13 cellular contexts compared by ENCODE assay signal in genomic region chr11:64710418-64711137, GRCh38. TPM values are rescaled to one million over a fixed set of nuclear protein-coding genes. Genes with fewer than 3 reads are reported as not detected.
A peak's percentile ranks its signal among the peaks of the same experiment; 100 is the strongest.
DNase-seq lines count a peak whose midpoint lies in the region; ATAC-seq and TF ChIP-seq lines count a peak whose summit lies in the region.
"Had no signal": no experiment of that assay in that cellular context is flagged by ENCODE, and none has a peak within 500 bp of the region (broad histone marks: within the 10 kb centered on the region; RNA-seq: fewer than 3 reads in every experiment).

No MANE protein-coding gene starts in this region.

- peak overlapping the region; percentile 2 to 81 (median 75) for H3K27ac Mint-ChIP-seq in brain
- no peak overlapping the region for H3K27ac Mint-ChIP-seq in activated T-cell treated with anti-CD3 and anti-CD28 coated beads, Interleukin-2, amount 50 U/mL, for 24 hours
- H3K27ac Mint-ChIP-seq: activated naive CD8-positive, alpha-beta T cell treated with anti-CD3 and anti-CD28 coated beads, Interleukin-2, amount 10 ng/mL, durations not matched to agents 7 days and 5 days had no signal

- H3K4me3 Mint-ChIP-seq in brain: peak overlapping the region; percentile 60 to 72 (median 67)
- H3K4me3 Mint-ChIP-seq in activated T-cell treated with anti-CD3 and anti-CD28 coated beads, Interleukin-2, amount 50 U/mL, for 24 hours: no peak overlapping the region
- H3K4me3 Mint-ChIP-seq: activated naive CD8-positive, alpha-beta T cell treated with anti-CD3 and anti-CD28 coated beads, Interleukin-2, amount 10 ng/mL, durations not matched to agents 7 days and 5 days had no signal

- peaks cover 0 to 2% (median 0%) of the 10 kb centered on the region in 5 experiments for H3K9me3 Mint-ChIP-seq in brain
- H3K9me3 Mint-ChIP-seq in activated T-cell treated with anti-CD3 and anti-CD28 coated beads, Interleukin-2, amount 50 U/mL, for 24 hours: no peaks in the 10 kb centered on the region
- H3K9me3 Mint-ChIP-seq: activated naive CD8-positive, alpha-beta T cell treated with anti-CD3 and anti-CD28 coated beads, Interleukin-2, amount 10 ng/mL, durations not matched to agents 7 days and 5 days had no signal

- H3K27ac ChIP-seq in BLaER1 treated with 17β-estradiol and CSF1 and Interleukin-3, amounts not matched to agents 10 nM and 100 nM: no peak overlapping the region
- no peak overlapping the region for H3K27ac ChIP-seq in HUES64 (ENCODE audit: low read depth, low read length)
- no peak overlapping the region for H3K27ac ChIP-seq in spleen

- H3K9ac ChIP-seq in BLaER1 treated with 17β-estradiol and CSF1 and Interleukin-3, amounts not matched to agents 10 nM and 100 nM: no peak overlapping the region
- no peak overlapping the region for H3K9ac ChIP-seq in HUES64 (ENCODE audit: low read depth, low read length)

- DNase-seq in iris pigment epithelial cell (ENCODE audit: low read depth) (peak; percentile 21), NCI-H2227 (lab: John Stamatoyannopoulos, UW; ENCODE audit: unreplicated experiment) (no peak), spleen (no peak)
- DNase-seq in activated T-cell treated with anti-CD3 and anti-CD28 coated beads, Interleukin-2, amount 50 U/mL, for 24 hours: no peak
- DNase-seq: activated CD4-positive, alpha-beta T cell treated with anti-CD3 and anti-CD28 coated beads for 4 hours; activated naive CD8-positive, alpha-beta T cell treated with anti-CD3 and anti-CD28 coated beads, Interleukin-2, amount 10 ng/mL, durations not matched to agents 7 days and 5 days; NCI-H1048; NCI-H345; OCI-M1 had no signal

- no peak for TF ChIP-seq POLR2A in spleen (IDR thresholded peaks at IDR 0.05)

- H4K20me1 ChIP-seq in BLaER1 treated with 17β-estradiol and CSF1 and Interleukin-3, amounts not matched to agents 10 nM and 100 nM: peaks cover 0 to 24% (median 0%) of the 10 kb centered on the region in 11 experiments; a peak in 6 of 22 replicates

- no peaks in the 10 kb centered on the region for H3K36me3 ChIP-seq in BLaER1 treated with 17β-estradiol and CSF1 and Interleukin-3, amounts not matched to agents 10 nM and 100 nM
- H3K36me3 ChIP-seq in HUES64 (ENCODE audit: insufficient read depth, low read length) (no peaks in the 10 kb centered on the region), spleen (no peaks in the 10 kb centered on the region)

- H3K4me1 Mint-ChIP-seq in brain: peaks cover 67% of the 10 kb centered on the region
- H3K4me1 Mint-ChIP-seq in activated T-cell treated with anti-CD3 and anti-CD28 coated beads, Interleukin-2, amount 50 U/mL, for 24 hours (ENCODE audit: low read depth): peaks cover 16% of the 10 kb centered on the region

- intact Hi-C loops in spleen (cut with DNase I; ENCODE audit: low total_unique reads): no loop called here

- H3K4me3 ChIP-seq in BLaER1 treated with 17β-estradiol and CSF1 and Interleukin-3, amounts not matched to agents 10 nM and 100 nM: no peak overlapping the region
- H3K4me3 ChIP-seq in HUES64 (ENCODE audit: low read length) (peak overlapping the region; percentile 30), spleen (no peak overlapping the region)

- 50% methylated on average over 13 of the region's 13 CpGs for WGBS in HUES64
- WGBS in spleen, 5 donors: 50 to 63% (median 52%) methylated on average over 12 to 13 of the region's 13 CpGs

- H3K36me3 Mint-ChIP-seq in brain: no peaks in the 10 kb centered on the region
- H3K36me3 Mint-ChIP-seq in activated T-cell treated with anti-CD3 and anti-CD28 coated beads, Interleukin-2, amount 50 U/mL, for 24 hours (ENCODE audit: low read depth): no peaks in the 10 kb centered on the region
- H3K36me3 Mint-ChIP-seq: activated naive CD8-positive, alpha-beta T cell treated with anti-CD3 and anti-CD28 coated beads, Interleukin-2, amount 10 ng/mL, durations not matched to agents 7 days and 5 days had no signal

- peaks cover 54 to 66% (median 57%) of the 10 kb centered on the region in 11 experiments for H3K27me3 ChIP-seq in BLaER1 treated with 17β-estradiol and CSF1 and Interleukin-3, amounts not matched to agents 10 nM and 100 nM
- H3K27me3 ChIP-seq in HUES64 (ENCODE audit: insufficient read depth, low read length) (peaks cover 50% of the 10 kb centered on the region), spleen (replicated peaks in 1 of 7) (peaks cover 4 to 91% (median 66%) of the 10 kb centered on the region in 7 donors)

- H3K4me2 ChIP-seq in BLaER1 treated with 17β-estradiol and CSF1 and Interleukin-3, amounts not matched to agents 10 nM and 100 nM: peak overlapping the region; percentile 8 to 55 (median 40); a peak in 19 of 22 replicates

- no peaks in the 10 kb centered on the region for H3K9me3 ChIP-seq in BLaER1 treated with 17β-estradiol and CSF1 and Interleukin-3, amounts not matched to agents 10 nM and 100 nM (replicated peaks in 1 of 11)
- H3K9me3 ChIP-seq in HUES64 (ENCODE audit: insufficient read depth, low read depth, low read length) (no peaks in the 10 kb centered on the region), spleen (no peaks in the 10 kb centered on the region)

- no peak for ATAC-seq in HG02981 (IDR thresholded peaks at IDR 0.05; ENCODE audit: unreplicated experiment)

- TF ChIP-seq CTCF in brain (conservative IDR thresholded peaks at IDR 0.05): no peak
- no peak for TF ChIP-seq CTCF in spleen (IDR thresholded peaks at IDR 0.05 in 8 of 11, conservative IDR thresholded peaks at IDR 0.05 in 3 of 11)

- H3K27me3 Mint-ChIP-seq in brain: peaks cover 9% of the 10 kb centered on the region
- H3K27me3 Mint-ChIP-seq in activated T-cell treated with anti-CD3 and anti-CD28 coated beads, Interleukin-2, amount 50 U/mL, for 24 hours: peaks cover 65% of the 10 kb centered on the region

- H3K4me1 ChIP-seq in BLaER1 treated with 17β-estradiol and CSF1 and Interleukin-3, amounts not matched to agents 10 nM and 100 nM: peaks cover 15 to 46% (median 33%) of the 10 kb centered on the region in 10 experiments
- H3K4me1 ChIP-seq in HUES64 (ENCODE audit: insufficient read depth, low read length): peaks cover 15% of the 10 kb centered on the region
- peaks cover 3 to 37% (median 22%) of the 10 kb centered on the region in 6 donors for H3K4me1 ChIP-seq in spleen

RNA-seq across cellular contexts. Expression of gene NRXN2, which starts 12.4 kb away (rescaled TPM):
- 6.2 TPM for polyA plus RNA-seq in HUES64 (2013, experiment 1 of 2)
- polyA plus RNA-seq in HUES64 (2013, experiment 2 of 2): 8.9 TPM
- polyA plus RNA-seq in brain (ENCODE audit: insufficient read depth, low read depth, low replicate concordance): 117 TPM
- total RNA-seq in spleen: 10 to 100 TPM in 1 of 7 donors, 1 to 10 TPM in 6; 2.2 to 12.9 (median 3.3) TPM
- 1 to 10 TPM in 1 of 3 donors, under 1 TPM in 2; 0.59 to 1.4 (median 0.61) TPM for polyA plus RNA-seq in spleen

RNA-seq across cellular contexts. Expression of gene RASGRP2, which starts 33.4 kb away (rescaled TPM):
- 17.1 TPM for polyA plus RNA-seq in HUES64 (2013, experiment 1 of 2)
- 13.6 TPM for polyA plus RNA-seq in HUES64 (2013, experiment 2 of 2)
- polyA plus RNA-seq in brain (ENCODE audit: insufficient read depth, low read depth, low replicate concordance): 5.9 TPM
- 100 to 1,000 TPM; 148 to 242 (median 206) TPM for total RNA-seq in spleen
- polyA plus RNA-seq in spleen: 100 to 1,000 TPM; 216 to 283 (median 252) TPM

RNA-seq across cellular contexts. Expression of gene PYGM, which starts 49.2 kb away (rescaled TPM):
- polyA plus RNA-seq in HUES64 (2013, experiment 1 of 2): 2.8 TPM
- polyA plus RNA-seq in HUES64 (2013, experiment 2 of 2): 2.5 TPM
- polyA plus RNA-seq in brain (ENCODE audit: insufficient read depth, low read depth, low replicate concordance): 13.4 TPM
- total RNA-seq in spleen: 1 to 10 TPM; 2.7 to 7.2 (median 5.1) TPM
- 1 to 10 TPM; 1.7 to 2.4 (median 2.1) TPM for polyA plus RNA-seq in spleen

Comparison
In these comparisons a context has a peak if more than half of its experiments do, and no peak if none do; other contexts are left out.
1. RNA of gene NRXN2, which starts 12.4 kb away (polyA plus RNA-seq): 117 TPM in brain (single experiment); 0.59 to 1.4 TPM in spleen; every median in the first group is over 10 times any median in the second.
2. RNA of gene RASGRP2, which starts 33.4 kb away (polyA plus RNA-seq): 216 to 283 TPM in spleen; 5.9 TPM in brain (single experiment); every median in the first group is over 10 times any median in the second.